35 cellular contexts compared by ENCODE assay signal in the genomic region with DNA sequence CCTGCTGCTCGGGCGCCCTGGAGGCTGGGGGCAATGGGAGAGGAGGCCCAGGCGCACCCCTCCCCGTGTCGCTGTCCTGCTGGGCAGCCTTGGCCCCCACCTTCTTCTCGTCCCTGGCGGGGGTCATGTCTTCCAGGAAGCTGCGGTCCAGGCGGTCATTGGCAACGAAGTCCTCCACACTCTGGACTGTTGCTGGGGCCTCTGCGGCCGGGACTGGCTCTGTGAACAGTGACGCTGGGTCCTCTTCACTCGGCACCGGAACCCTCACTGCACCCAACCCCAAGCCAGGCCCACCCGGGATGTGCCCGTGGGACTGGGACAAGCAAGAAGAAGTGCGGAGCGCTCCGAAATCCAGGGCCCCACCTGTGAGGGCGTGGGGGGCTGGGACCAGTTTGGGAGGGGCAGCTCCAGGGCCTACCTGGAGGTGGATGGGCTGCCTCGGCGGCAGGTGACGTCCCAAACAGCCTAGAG.
"Had no signal": no experiment of that assay in that cellular context is flagged by ENCODE, and none has a peak within 500 bp of the region (broad histone marks: within the 10 kb centered on the region; RNA-seq: fewer than 3 reads in every experiment).

No MANE protein-coding gene starts in this region.

- H3K4me3 ChIP-seq: ascending aorta, breast epithelium, cardiac muscle cell, coronary artery, dorsolateral prefrontal cortex, heart left ventricle had no signal

- H3K9me3 Mint-ChIP-seq: activated B cell treated with CpG ODN at 0.5 μM for 24 hours; activated naive CD4-positive, alpha-beta T cell treated with anti-CD3 and anti-CD28 coated beads, Interleukin-2, amount 10 ng/mL, durations not matched to agents 7 days and 5 days; activated naive CD4-positive, alpha-beta T cell treated with anti-CD3 and anti-CD28 coated beads, Interleukin-2, amount 50 U/mL, for 72 hours; activated naive CD8-positive, alpha-beta T cell treated with anti-CD3 and anti-CD28 coated beads, Interleukin-2, amount 10 ng/mL, durations not matched to agents 7 days and 5 days; activated T-cell treated with anti-CD3 and anti-CD28 coated beads, Interleukin-2, amount 50 U/mL, for 24 hours; activated T-cell treated with anti-CD3 and anti-CD28 coated beads, Interleukin-2, amount 50 U/mL, for 72 hours; brain; dendritic cell treated with granulocyte-macrophage colony-stimulating factor and Interleukin-4, amounts not matched to agents 40 ng/mL and 50 ng/mL, for 4 days; T-helper 2 cell treated with Interferon-gamma antibody and Interleukin-4, amounts not matched to agents 5 μg/mL and 100 μg/mL, for 36 hours had no signal

- DNase-seq: activated B cell treated with CpG ODN at 0.5 μM for 24 hours; activated CD4-positive, alpha-beta T cell treated with anti-CD3 and anti-CD28 coated beads for 48 hours; activated CD4-positive, alpha-beta T cell treated with anti-CD3 and anti-CD28 coated beads, Interleukin-2, amount 50 U/mL, for 1 hour; activated CD4-positive, alpha-beta T cell treated with anti-CD3 and anti-CD28 coated beads, Interleukin-2, amount 50 U/mL, for 48 hours; activated CD8-positive, alpha-beta memory T cell treated with anti-CD3 and anti-CD28 coated beads, Interleukin-2, amount 50 U/mL, for 48 hours; activated gamma-delta T cell; activated naive CD4-positive, alpha-beta T cell; activated naive CD4-positive, alpha-beta T cell treated with anti-CD3 and anti-CD28 coated beads, Interleukin-2, amount 10 ng/mL, durations not matched to agents 7 days and 5 days; activated naive CD8-positive, alpha-beta T cell treated with anti-CD3 and anti-CD28 coated beads, Interleukin-2, amount 10 ng/mL, durations not matched to agents 7 days and 5 days; activated T-cell treated with anti-CD3 and anti-CD28 coated beads for 4 hours; activated T-cell treated with anti-CD3 and anti-CD28 coated beads, Interleukin-2, amount 50 U/mL, for 24 hours; activated T-cell treated with anti-CD3 and anti-CD28 coated beads, Interleukin-2, amount 50 U/mL, for 72 hours; central memory CD4-positive, alpha-beta T cell; cerebellar nuclear complex; dorsolateral prefrontal cortex; effector memory CD4-positive, alpha-beta T cell; endodermal cell; foreskin fibroblast; glutamatergic neuron; heart left ventricle; T-helper 1 cell; T-helper 17 cell; T1000 had no signal

- H3K36me3 Mint-ChIP-seq: activated naive CD4-positive, alpha-beta T cell treated with anti-CD3 and anti-CD28 coated beads, Interleukin-2, amount 10 ng/mL, durations not matched to agents 7 days and 5 days; activated naive CD4-positive, alpha-beta T cell treated with anti-CD3 and anti-CD28 coated beads, Interleukin-2, amount 50 U/mL, for 72 hours; activated naive CD8-positive, alpha-beta T cell treated with anti-CD3 and anti-CD28 coated beads, Interleukin-2, amount 10 ng/mL, durations not matched to agents 7 days and 5 days; brain had no signal

- H3K4me1 ChIP-seq: ascending aorta, breast epithelium, heart left ventricle had no signal

- FAIRE-seq: frontal cortex had no signal

- H3K4me3 Mint-ChIP-seq: activated B cell treated with CpG ODN at 0.5 μM for 24 hours; activated naive CD4-positive, alpha-beta T cell treated with anti-CD3 and anti-CD28 coated beads, Interleukin-2, amount 10 ng/mL, durations not matched to agents 7 days and 5 days; activated naive CD8-positive, alpha-beta T cell treated with anti-CD3 and anti-CD28 coated beads, Interleukin-2, amount 10 ng/mL, durations not matched to agents 7 days and 5 days; activated T-cell treated with anti-CD3 and anti-CD28 coated beads, Interleukin-2, amount 50 U/mL, for 24 hours; activated T-cell treated with anti-CD3 and anti-CD28 coated beads, Interleukin-2, amount 50 U/mL, for 72 hours; brain; dendritic cell treated with granulocyte-macrophage colony-stimulating factor and Interleukin-4, amounts not matched to agents 40 ng/mL and 50 ng/mL, for 4 days; endodermal cell; T-helper 17 cell; T-helper 2 cell treated with Interferon-gamma antibody and Interleukin-4, amounts not matched to agents 5 μg/mL and 100 μg/mL, for 36 hours had no signal

- H3K27ac ChIP-seq: ascending aorta, breast epithelium, cardiac muscle cell, coronary artery, dorsolateral prefrontal cortex, heart left ventricle, WERI-Rb-1 had no signal

- H3K27me3 ChIP-seq: ascending aorta, breast epithelium, cardiac muscle cell had no signal

- ATAC-seq: activated CD4-positive, CD25-positive, alpha-beta regulatory T cell treated with anti-CD3 and anti-CD28 coated beads, Interleukin-2, amount 50 U/mL, for 24 hours; activated naive CD4-positive, alpha-beta T cell treated with anti-CD3 and anti-CD28 coated beads, Interleukin-2, amount 50 U/mL, for 72 hours; activated T-cell treated with anti-CD3 and anti-CD28 coated beads, Interleukin-2, amount 50 U/mL, for 72 hours; esophagus mucosa; heart left ventricle; T-helper 17 cell had no signal

- H3K27ac Mint-ChIP-seq: activated B cell treated with CpG ODN at 0.5 μM for 24 hours; activated naive CD4-positive, alpha-beta T cell treated with anti-CD3 and anti-CD28 coated beads, Interleukin-2, amount 10 ng/mL, durations not matched to agents 7 days and 5 days; activated naive CD4-positive, alpha-beta T cell treated with anti-CD3 and anti-CD28 coated beads, Interleukin-2, amount 50 U/mL, for 72 hours; activated naive CD8-positive, alpha-beta T cell treated with anti-CD3 and anti-CD28 coated beads, Interleukin-2, amount 10 ng/mL, durations not matched to agents 7 days and 5 days; activated T-cell treated with anti-CD3 and anti-CD28 coated beads, Interleukin-2, amount 50 U/mL, for 24 hours; activated T-cell treated with anti-CD3 and anti-CD28 coated beads, Interleukin-2, amount 50 U/mL, for 72 hours; dendritic cell treated with granulocyte-macrophage colony-stimulating factor and Interleukin-4, amounts not matched to agents 40 ng/mL and 50 ng/mL, for 4 days; endodermal cell; T-helper 17 cell; T-helper 2 cell treated with Interferon-gamma antibody and Interleukin-4, amounts not matched to agents 5 μg/mL and 100 μg/mL, for 36 hours had no signal

- H3K4me1 Mint-ChIP-seq: activated B cell treated with CpG ODN at 0.5 μM for 24 hours; activated naive CD4-positive, alpha-beta T cell treated with anti-CD3 and anti-CD28 coated beads, Interleukin-2, amount 10 ng/mL, durations not matched to agents 7 days and 5 days; activated naive CD8-positive, alpha-beta T cell treated with anti-CD3 and anti-CD28 coated beads, Interleukin-2, amount 10 ng/mL, durations not matched to agents 7 days and 5 days; brain; endodermal cell; T-helper 17 cell had no signal

- H3K36me3 ChIP-seq: ascending aorta, breast epithelium, cardiac muscle cell, heart left ventricle, WERI-Rb-1 had no signal

- H3K27me3 Mint-ChIP-seq: activated naive CD4-positive, alpha-beta T cell treated with anti-CD3 and anti-CD28 coated beads, Interleukin-2, amount 10 ng/mL, durations not matched to agents 7 days and 5 days; activated naive CD8-positive, alpha-beta T cell treated with anti-CD3 and anti-CD28 coated beads, Interleukin-2, amount 10 ng/mL, durations not matched to agents 7 days and 5 days; brain; dendritic cell treated with granulocyte-macrophage colony-stimulating factor and Interleukin-4, amounts not matched to agents 40 ng/mL and 50 ng/mL, for 4 days had no signal

- H3K9me3 ChIP-seq: ascending aorta, breast epithelium, heart left ventricle had no signal
